14 cellular contexts compared by ENCODE assay signal in genomic region chr9:136204086-136204805, GRCh38. TPM values are rescaled to one million over a fixed set of nuclear protein-coding genes. Genes with fewer than 3 reads are reported as not detected.
"Had no signal": no experiment of that assay in that cellular context is flagged by ENCODE, and none has a peak within 500 bp of the region (broad histone marks: within the 10 kb centered on the region; RNA-seq: fewer than 3 reads in every experiment).

No MANE protein-coding gene starts in this region.

- H3K36me3 ChIP-seq: cardiac muscle cell had no signal

- H3K27ac ChIP-seq: cardiac muscle cell, suprapubic skin, upper lobe of left lung had no signal

- H3K4me3 ChIP-seq: cardiac muscle cell, suprapubic skin, upper lobe of left lung had no signal

- H3K9me3 ChIP-seq: suprapubic skin, upper lobe of left lung had no signal

- DNase-seq: activated CD4-positive, alpha-beta T cell treated with anti-CD3 and anti-CD28 coated beads for 1 hour; activated naive CD4-positive, alpha-beta T cell treated with Interleukin-2 at 50 U/mL for 16 hours; mammary epithelial cell; occipital lobe; T-helper 17 cell had no signal

RNA-seq across cellular contexts. Expression of gene LHX3, which starts 0.7 kb away (rescaled TPM):
- total RNA-seq: activated CD4-positive, alpha-beta memory T cell treated with anti-CD3 and anti-CD28 coated beads for 36 hours; astrocyte; cardiac muscle cell; left lobe of liver; mammary epithelial cell; mononuclear cell; occipital lobe; progenitor cell of endocrine pancreas had no signal
- polyA plus RNA-seq: cardiac muscle cell; mammary epithelial cell; naive thymus-derived CD4-positive, alpha-beta T cell had no signal
